Comparison of ENCODE assay signal across 8 cellular contexts in genomic region chr4:104494161-104494560, GRCh38. TPM values are rescaled to one million over a fixed set of nuclear protein-coding genes. Genes with fewer than 3 reads are reported as not detected.
A peak's percentile ranks its signal among the peaks of the same experiment; 100 is the strongest.
DNase-seq lines count a peak whose midpoint lies in the region; ATAC-seq and TF ChIP-seq lines count a peak whose summit lies in the region.

No MANE protein-coding gene starts in this region.

- H3K36me3 ChIP-seq in CD8-positive, alpha-beta T cell (ENCODE audit: insufficient read depth, low read length): no peaks in the 10 kb centered on the region
- H3K36me3 ChIP-seq in NT2/D1 (ENCODE audit: insufficient read depth, insufficient read length, low read length) (no peaks in the 10 kb centered on the region), neuronal stem cell (replicated peaks in 1 of 2; ENCODE audit: control insufficient read depth in 2 of 2, insufficient read depth in 2 of 2, low read length in 2 of 2) (peaks cover 0 to 6% of the 10 kb centered on the region in 2 donors)

- no peaks in the 10 kb centered on the region for H3K36me3 Mint-ChIP-seq in CD8-positive, alpha-beta T cell
- H3K36me3 Mint-ChIP-seq in endothelial cell (ENCODE audit: low read depth, unreplicated experiment): peaks cover 7% of the 10 kb centered on the region

- H3K27me3 ChIP-seq in CD8-positive, alpha-beta T cell (ENCODE audit: insufficient read depth, low read length): no peaks in the 10 kb centered on the region
- H3K27me3 ChIP-seq in NT2/D1 (ENCODE audit: insufficient read depth, insufficient read length): no peaks in the 10 kb centered on the region
- H3K27me3 ChIP-seq in neuronal stem cell (ENCODE audit: control insufficient read depth in 3 of 3, insufficient read depth in 3 of 3, low read depth in 1 of 3, low read length in 3 of 3): no peaks in the 10 kb centered on the region

- H2AK5ac ChIP-seq in neuronal stem cell (ENCODE audit: low read depth, low read length): no peak overlapping the region

- H3K27ac ChIP-seq in CD8-positive, alpha-beta T cell (ENCODE audit: low read depth, low read length): no peak overlapping the region
- peak overlapping the region; percentile 98 for H3K27ac ChIP-seq in neuronal stem cell (replicated peaks; ENCODE audit: low read length)

- H2BK5ac ChIP-seq in neuronal stem cell (ENCODE audit: low read length): no peak overlapping the region

- intact Hi-C loops in CD8-positive, alpha-beta T cell (cut with DNase I, micrococcal nuclease): no loop called here
- intact Hi-C loops in left colon (cut with DNase I, micrococcal nuclease): no loop called here

- H3K9ac ChIP-seq in NT2/D1 (ENCODE audit: insufficient read length, low read depth): no peak overlapping the region
- no peak overlapping the region for H3K9ac ChIP-seq in neuronal stem cell (ENCODE audit: low read depth, low read length, poor library complexity)

- H3K4me2 ChIP-seq in neuronal stem cell (ENCODE audit: insufficient read depth, low read length, poor library complexity, severe bottlenecking): peak overlapping the region; percentile 29

- H2BK120ac ChIP-seq in neuronal stem cell (ENCODE audit: low read depth, low read length): no peak overlapping the region

- no peak overlapping the region for H4K8ac ChIP-seq in neuronal stem cell (ENCODE audit: low read depth, low read length)

- peaks cover 50% of the 10 kb centered on the region for H3K27me3 Mint-ChIP-seq in CD8-positive, alpha-beta T cell (ENCODE audit: low read depth)
- peaks cover 10% of the 10 kb centered on the region for H3K27me3 Mint-ChIP-seq in endothelial cell (ENCODE audit: unreplicated experiment)

- no peak overlapping the region for H3K18ac ChIP-seq in neuronal stem cell (ENCODE audit: low read length)

- H3K4me1 ChIP-seq in CD8-positive, alpha-beta T cell (ENCODE audit: insufficient read depth, low read length): peaks cover 20% of the 10 kb centered on the region
- H3K4me1 ChIP-seq in NT2/D1 (ENCODE audit: insufficient read depth, insufficient read length) (no peaks in the 10 kb centered on the region), neuronal stem cell (ENCODE audit: control insufficient read depth in 2 of 2, insufficient read depth in 1 of 2, low read depth in 1 of 2, low read length in 2 of 2) (peaks cover 2 to 14% of the 10 kb centered on the region in 2 donors)

- no peaks in the 10 kb centered on the region for H3K9me3 ChIP-seq in CD8-positive, alpha-beta T cell (ENCODE audit: low read length)
- no peaks in the 10 kb centered on the region for H3K9me3 ChIP-seq in NT2/D1 (ENCODE audit: insufficient read depth, low read length)
- H3K9me3 ChIP-seq in neuronal stem cell (replicated peaks in 1 of 2; ENCODE audit: control insufficient read depth in 2 of 2, insufficient read depth in 1 of 2, low read depth in 1 of 2, low read length in 2 of 2): no peaks in the 10 kb centered on the region

- no peak overlapping the region for H3K4me3 ChIP-seq in CD8-positive, alpha-beta T cell (ENCODE audit: low read depth, low read length)
- H3K4me3 ChIP-seq in NT2/D1 (ENCODE audit: insufficient read length, low read depth) (peak overlapping the region; percentile 55), neuronal stem cell (ENCODE audit: low read length in 2 of 2) (peak overlapping the region; percentile 61 to 86)

- TF ChIP-seq CTCF in CD8-positive, alpha-beta T cell (IDR thresholded peaks at IDR 0.05): no peak
- TF ChIP-seq CTCF in endothelial cell (IDR thresholded peaks at IDR 0.05; ENCODE audit: unreplicated experiment): no peak

- CTCF ChIA-PET in CD8-positive, alpha-beta T cell (lab: Charles Lee): no interaction called here

- no peak overlapping the region for H3K14ac ChIP-seq in neuronal stem cell (ENCODE audit: low read length)

- H3K4ac ChIP-seq in neuronal stem cell (ENCODE audit: low read length): no peak overlapping the region

- no peak for ATAC-seq in CD8-positive, alpha-beta T cell
- ATAC-seq in HG03520 (IDR thresholded peaks at IDR 0.05; ENCODE audit: unreplicated experiment) (no peak), left colon (no peak), HG02642 (IDR thresholded peaks at IDR 0.05; ENCODE audit: poor library complexity, unreplicated experiment) (no peak)

- WGBS in neuronal stem cell (ENCODE audit: extremely low coverage in 2 of 2, insufficient read length in 2 of 2, insufficient replicate concordance in 1 of 2), 2 donors: no CpG with 5 or more reads among the region's 5 CpGs

- DNase-seq in CD8-positive, alpha-beta T cell: no peak
- DNase-seq in NT2/D1 (ENCODE audit: low read depth, low spot score) (no peak), endothelial cell (ENCODE audit: low spot score) (no peak), neuronal stem cell (ENCODE audit: low spot score) (no peak), left colon (no peak), retina (no peak)

- H3K4me1 Mint-ChIP-seq in CD8-positive, alpha-beta T cell (ENCODE audit: low read depth): peaks cover 39% of the 10 kb centered on the region
- H3K4me1 Mint-ChIP-seq in endothelial cell (ENCODE audit: unreplicated experiment): peaks cover 30% of the 10 kb centered on the region

- H2BK15ac ChIP-seq in neuronal stem cell (ENCODE audit: low read length): no peak overlapping the region

- POLR2A ChIA-PET in CD8-positive, alpha-beta T cell (lab: Charles Lee): interaction anchor here (0.6 kb wide), 2 partner anchors 9 to 340 kb away, joined by 3 to 4 read pairs; no protein-coding TSS in a partner anchor

- H4K91ac ChIP-seq in neuronal stem cell (ENCODE audit: low read depth, low read length, poor library complexity): no peak overlapping the region

- H3K79me1 ChIP-seq in neuronal stem cell (ENCODE audit: low read depth, low read length): no peaks in the 10 kb centered on the region

- peak overlapping the region; percentile 6 for H3K4me3 Mint-ChIP-seq in CD8-positive, alpha-beta T cell
- H3K4me3 Mint-ChIP-seq in endothelial cell (ENCODE audit: unreplicated experiment): peak overlapping the region; percentile 98

- no peak overlapping the region for H3K27ac Mint-ChIP-seq in CD8-positive, alpha-beta T cell
- peak overlapping the region; percentile 57 for H3K27ac Mint-ChIP-seq in endothelial cell (ENCODE audit: unreplicated experiment)

- no peak overlapping the region for H2BK12ac ChIP-seq in neuronal stem cell (ENCODE audit: low read length)

- H3K23ac ChIP-seq in neuronal stem cell (ENCODE audit: low read depth, low read length, poor library complexity): no peak overlapping the region

- peak overlapping the region; percentile 21 for H2AFZ ChIP-seq in neuronal stem cell (ENCODE audit: low read length)

- H3K9me3 Mint-ChIP-seq in CD8-positive, alpha-beta T cell: no peaks in the 10 kb centered on the region
- no peaks in the 10 kb centered on the region for H3K9me3 Mint-ChIP-seq in endothelial cell (ENCODE audit: unreplicated experiment)

RNA-seq across cellular contexts. Expression of gene CXXC4, which starts 0.5 kb away (rescaled TPM):
- total RNA-seq in CD8-positive, alpha-beta T cell: not detected
- 1.6 TPM for total RNA-seq in endothelial cell (ENCODE audit: unreplicated experiment)
- 33.7 TPM for polyA plus RNA-seq in neuronal stem cell (2013, experiment 1 of 2)
- polyA plus RNA-seq in neuronal stem cell (2013, experiment 2 of 2): 36.4 TPM
- 1 to 10 TPM; 1.4 to 2.1 TPM for total RNA-seq in left colon
